11 cellular contexts compared by ENCODE assay signal in genomic region chr5:149422429-149423286, GRCh38. TPM values are rescaled to one million over a fixed set of nuclear protein-coding genes. Genes with fewer than 3 reads are reported as not detected.
DNase-seq lines count a peak whose midpoint lies in the region; ATAC-seq and TF ChIP-seq lines count a peak whose summit lies in the region.
"Had no signal": no experiment of that assay in that cellular context is flagged by ENCODE, and none has a peak within 500 bp of the region (broad histone marks: within the 10 kb centered on the region; RNA-seq: fewer than 3 reads in every experiment).

No MANE protein-coding gene starts in this region.

- H3K9me2 ChIP-seq in GM23338 (ENCODE audit: insufficient read depth): no peaks in the 10 kb centered on the region

- no peaks in the 10 kb centered on the region for H3K36me3 Mint-ChIP-seq in GM23338 (ENCODE audit: low read depth)
- H3K36me3 Mint-ChIP-seq in Caco-2 (ENCODE audit: insufficient read depth, unreplicated experiment): no peaks in the 10 kb centered on the region

- no peak for TF ChIP-seq POLR2A in sigmoid colon (IDR thresholded peaks at IDR 0.05)

- in situ Hi-C loops in G401 (cut with HindIII; ENCODE audit: low sequenced_read_pairs): no loop called here
- in situ Hi-C loops in ACHN (cut with HindIII; ENCODE audit: low pct_ligation_motif_present, low pct_unique_long_range_greater_than_20kb, low sequenced_read_pairs): no loop called here

- intact Hi-C loops in sigmoid colon (cut with DNase I): no loop called here
- intact Hi-C loops in Caco-2 (cut with micrococcal nuclease; ENCODE audit: unreplicated experiment): no loop called here

- POLR2A ChIA-PET in Caco-2 (lab: Charles Lee): no interaction called here

- peak in 2 of 4 donors; percentile 38 to 82 for TF ChIP-seq EP300 in sigmoid colon (IDR thresholded peaks at IDR 0.05)

- H3K4me1 ChIP-seq in GM23338 (ENCODE audit: insufficient read depth) (peaks cover 25% of the 10 kb centered on the region), adipocyte (ENCODE audit: control insufficient read depth, insufficient read depth, low read length) (peaks cover 49% of the 10 kb centered on the region), sigmoid colon (peaks cover 0 to 84% (median 65%) of the 10 kb centered on the region in 4 donors), Caco-2 (no peaks in the 10 kb centered on the region)

- peaks cover 21% of the 10 kb centered on the region for H3K27me3 Mint-ChIP-seq in GM23338 (ENCODE audit: insufficient read depth, low read depth, poor library complexity)
- H3K27me3 Mint-ChIP-seq in Caco-2 (ENCODE audit: insufficient read depth, unreplicated experiment): no peaks in the 10 kb centered on the region

- 0 out of 2 replicates have a peak overlapping the region, but pooled peaks have one; percentile 36 for H3K4me2 ChIP-seq in GM23338

- no peak overlapping the region; the same call in 2 of the 3 replicates for H3K4me3 Mint-ChIP-seq in GM23338
- no peak overlapping the region for H3K4me3 Mint-ChIP-seq in Caco-2 (ENCODE audit: unreplicated experiment)

- H3K27ac Mint-ChIP-seq in GM23338 (no peak overlapping the region), Caco-2 (ENCODE audit: unreplicated experiment) (no peak overlapping the region)

- H3K79me2 ChIP-seq in GM23338 (replicated peaks; ENCODE audit: insufficient read depth): no peaks in the 10 kb centered on the region

- H3K4me1 Mint-ChIP-seq in GM23338 (peaks cover 50% of the 10 kb centered on the region), Caco-2 (ENCODE audit: low read depth, unreplicated experiment) (no peaks in the 10 kb centered on the region)

- ATAC-seq in GM23338: peak; percentile 30
- ATAC-seq in GM18520 (IDR thresholded peaks at IDR 0.05; ENCODE audit: unreplicated experiment): no peak

- H3K36me3 ChIP-seq in GM23338 (ENCODE audit: insufficient read depth) (no peaks in the 10 kb centered on the region), adipocyte (ENCODE audit: control insufficient read depth, insufficient read depth, low read length, severe bottlenecking) (peaks cover 82% of the 10 kb centered on the region), sigmoid colon (peaks cover 89 to 100% (median 92%) of the 10 kb centered on the region in 4 donors), Caco-2 (ENCODE audit: control insufficient read depth, insufficient read depth, low read length) (no peaks in the 10 kb centered on the region)

- no peak overlapping the region for H3K4me3 ChIP-seq in GM23338
- no peak overlapping the region for H3K4me3 ChIP-seq in adipocyte (ENCODE audit: low read length)
- peak overlapping the region in 1 of 4 donors; percentile 7 for H3K4me3 ChIP-seq in sigmoid colon
- no peak overlapping the region for H3K4me3 ChIP-seq in Caco-2 (ENCODE audit: low read depth, low read length)

- WGBS in sigmoid colon, 2 donors: 36 to 55% methylated on average over 22 of the region's 22 CpGs

- H3K27me3 ChIP-seq in GM23338 (ENCODE audit: insufficient read depth) (no peaks in the 10 kb centered on the region), adipocyte (replicated peaks; ENCODE audit: control insufficient read depth, insufficient read depth, low read length) (no peaks in the 10 kb centered on the region), sigmoid colon (no peaks in the 10 kb centered on the region), Caco-2 (replicated peaks; ENCODE audit: control insufficient read depth, insufficient read depth, low read length) (no peaks in the 10 kb centered on the region)

- BruUV-seq in Caco-2 (replicated peaks; lab: Mats Ljungman, UMichigan): no TSS peak

- H2AFZ ChIP-seq in GM23338: peak overlapping the region; percentile 91

- H3K27ac ChIP-seq in GM23338 (ENCODE audit: low read depth): peak overlapping the region; percentile 70; the same call in 1 of the 2 replicates
- peak overlapping the region; percentile 96 to 98 (median 98) for H3K27ac ChIP-seq in sigmoid colon

- CTCF ChIA-PET in Caco-2 (lab: Charles Lee): interaction anchor here (0.6 to 1.6 kb wide), 2 partner anchors 11 to 35 kb away, joined by 4 read pairs; no protein-coding TSS in a partner anchor

- H3K9me3 ChIP-seq in adipocyte (ENCODE audit: control insufficient read depth, low read length) (no peaks in the 10 kb centered on the region), sigmoid colon (no peaks in the 10 kb centered on the region), Caco-2 (no peaks in the 10 kb centered on the region)

- no peak for TF ChIP-seq CTCF in GM23338 (conservative IDR thresholded peaks at IDR 0.05; ENCODE audit: low read depth in 2 of 2)
- no peak for TF ChIP-seq CTCF in sigmoid colon (IDR thresholded peaks at IDR 0.05)
- no peak for TF ChIP-seq CTCF in Caco-2 (IDR thresholded peaks at IDR 0.05; ENCODE audit: insufficient read depth in 1 of 2, low read depth in 1 of 2, low read length in 1 of 2, severe bottlenecking in 1 of 2, unreplicated experiment in 1 of 2)

- peak; percentile 64 for DNase-seq in GM23338 (ENCODE audit: low spot score)
- peak; percentile 71 for DNase-seq in adipocyte (ENCODE audit: low read depth)
- peak; percentile 81 for DNase-seq in hepatic stellate cell (ENCODE audit: low spot score)
- peak; percentile 97 for DNase-seq in sigmoid colon
- DNase-seq in G401 (ENCODE audit: low spot score): no peak
- DNase-seq in Caco-2: no peak
- no peak for DNase-seq in ACHN

- H3K9me3 Mint-ChIP-seq in GM23338: no peaks in the 10 kb centered on the region
- H3K9me3 Mint-ChIP-seq in Caco-2 (ENCODE audit: unreplicated experiment): no peaks in the 10 kb centered on the region

- H4K20me1 ChIP-seq in GM23338 (replicated peaks; ENCODE audit: insufficient read depth): no peaks in the 10 kb centered on the region

- H3K9ac ChIP-seq in adipocyte (ENCODE audit: low read length): peak overlapping the region; percentile 37

- 0 out of 2 replicates have a peak, but pooled peaks cover 3% of the 10 kb centered on the region for H3F3A ChIP-seq in GM23338 (replicated peaks; ENCODE audit: low read depth)

TF ChIP-seq in GM23338, 12 proteins besides CTCF, POLR2A, EP300 and RAD21 (continues in another document):
- no peak for TF ChIP-seq CREB1 (CRISPR knock-in tag; IDR thresholded peaks at IDR 0.05; ENCODE audit: low read depth)
- TF ChIP-seq EZH2phosphoT487 (IDR thresholded peaks at IDR 0.05; ENCODE audit: unreplicated experiment): no peak
- TF ChIP-seq ZNF114 (CRISPR knock-in tag; IDR thresholded peaks at IDR 0.05): no peak
- no peak for TF ChIP-seq NANOG (IDR thresholded peaks at IDR 0.05; ENCODE audit: borderline replicate concordance)
- no peak for TF ChIP-seq ZNF331 (CRISPR knock-in tag; IDR thresholded peaks at IDR 0.05; ENCODE audit: low read depth)
- TF ChIP-seq STAT1 (IDR thresholded peaks at IDR 0.05; ENCODE audit: unreplicated experiment): no peak

RNA-seq across cellular contexts. Expression of gene IL17B, which starts 43.6 kb away (rescaled TPM):
- total RNA-seq in GM23338 (2014; rRNA removed; shearing (Covaris generic)): not detected in 2 replicates
- polyA plus RNA-seq in GM23338 (2016; fragmentation: Nextera tagmentation; extraction: Ambion mirVana) (not detected in 2 replicates), sigmoid colon (under 1 TPM in 1 of 3 donors, not detected in 2; 0.82 TPM)
- total RNA-seq in sigmoid colon (1 to 10 TPM; 3.0 to 9.6 (median 5.6) TPM), Caco-2 (2022) (not detected in 2 replicates)
- total RNA-seq in G401 (2014; rRNA removed; shearing (Covaris generic)): 0.27 and 1.4 TPM in 2 replicates
- total RNA-seq: activated CD8-positive, alpha-beta memory T cell treated with anti-CD3 and anti-CD28 coated beads for 36 hours; kidney epithelial cell; LHCN-M2 had no signal

Comparison
In these comparisons a context has a peak if more than half of its experiments do, and no peak if none do; other contexts are left out.
1. DNase-seq: peak in GM23338 (single experiment), adipocyte (single experiment), hepatic stellate cell (single experiment) and sigmoid colon (single experiment); none in G401 (single experiment), Caco-2 (0 of 2) and ACHN (single experiment).